ENCODE assay signal across 14 cellular contexts in the genomic region with DNA sequence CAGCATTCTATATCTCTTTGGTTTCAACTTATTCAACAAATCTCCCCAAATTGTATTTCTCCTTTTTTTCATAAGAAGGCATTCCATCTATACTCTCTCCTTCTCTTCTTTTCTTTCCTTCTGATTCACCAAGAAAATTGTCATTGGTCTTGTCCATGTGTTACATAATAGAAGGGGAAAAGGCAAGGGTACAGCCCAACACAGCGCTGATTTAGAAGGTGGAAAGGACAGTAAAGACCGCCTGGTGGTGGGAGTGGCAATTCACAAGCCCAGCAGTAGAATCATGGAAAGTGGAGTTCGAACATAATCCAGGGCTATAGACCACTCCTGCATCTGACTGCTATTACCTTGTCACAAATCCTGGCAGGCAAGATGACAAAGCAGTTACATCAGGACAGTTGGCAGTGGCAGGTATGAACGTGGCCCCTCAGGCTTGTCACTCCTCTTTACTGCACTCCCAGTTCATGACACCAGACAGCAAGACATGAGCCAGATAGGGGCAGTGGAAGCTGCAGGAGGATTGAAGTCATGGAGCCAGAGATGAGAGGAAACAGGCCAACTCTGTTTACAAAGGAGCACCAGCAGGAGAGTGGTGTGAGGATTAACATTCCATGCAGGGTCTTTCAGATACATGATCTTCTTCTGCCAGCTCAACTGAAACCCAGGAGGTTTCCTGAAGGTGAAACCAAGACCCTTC. TPM values are rescaled to one million over a fixed set of nuclear protein-coding genes. Genes with fewer than 3 reads are reported as not detected.
DNase-seq lines count a peak whose midpoint lies in the region; ATAC-seq and FAIRE-seq lines count a peak whose summit lies in the region.
"Had no signal": no experiment of that assay in that cellular context is flagged by ENCODE, and none has a peak within 500 bp of the region (broad histone marks: within the 10 kb centered on the region; RNA-seq: fewer than 3 reads in every experiment).

No MANE protein-coding gene starts in this region.

- peaks cover 25% of the 10 kb centered on the region for H3K36me3 Mint-ChIP-seq in activated CD4-positive, alpha-beta memory T cell treated with anti-CD3 and anti-CD28 coated beads for 36 hours
- peaks cover 23% of the 10 kb centered on the region for H3K36me3 Mint-ChIP-seq in activated CD4-positive, alpha-beta memory T cell treated with anti-CD3 and anti-CD28 coated beads, Interleukin-2, amount 10 ng/mL, durations not matched to agents 7 days and 5 days (ENCODE audit: low read depth)
- H3K36me3 Mint-ChIP-seq in immature natural killer cell: peaks cover 0 to 9% (median 8%) of the 10 kb centered on the region in 3 donors
- peaks cover 54% of the 10 kb centered on the region for H3K36me3 Mint-ChIP-seq in stimulated activated memory B cell treated with anti-CD40 and anti-IgM and Interleukin-4, amounts not matched to agents 10 μg/mL and 1 μg/mL and 100 μg/mL, for 72 hours

- CTCF ChIA-PET in activated CD4-positive, alpha-beta memory T cell treated with anti-CD3 and anti-CD28 coated beads for 36 hours (lab: Charles Lee): interaction anchor here (1.8 to 11.1 kb wide), 4 partner anchors 12 to 166 kb away, joined by 5 to 270 read pairs (median 92); no protein-coding TSS in a partner anchor
- CTCF ChIA-PET in activated CD4-positive, alpha-beta memory T cell treated with anti-CD3 and anti-CD28 coated beads, Interleukin-2, amount 10 ng/mL, durations not matched to agents 7 days and 5 days (lab: Charles Lee): interaction anchor here (0.8 to 9.7 kb wide), 3 partner anchors 80 to 160 kb away, joined by 3 to 182 read pairs (median 53); no protein-coding TSS in a partner anchor

- no peaks in the 10 kb centered on the region for H3K27me3 Mint-ChIP-seq in activated CD4-positive, alpha-beta memory T cell treated with anti-CD3 and anti-CD28 coated beads for 36 hours
- no peaks in the 10 kb centered on the region for H3K27me3 Mint-ChIP-seq in activated CD4-positive, alpha-beta memory T cell treated with anti-CD3 and anti-CD28 coated beads, Interleukin-2, amount 10 ng/mL, durations not matched to agents 7 days and 5 days
- peaks cover 14 to 36% (median 30%) of the 10 kb centered on the region in 3 donors for H3K27me3 Mint-ChIP-seq in immature natural killer cell (ENCODE audit: low read depth in 3 of 3)
- H3K27me3 Mint-ChIP-seq in stimulated activated memory B cell treated with anti-CD40 and anti-IgM and Interleukin-4, amounts not matched to agents 10 μg/mL and 1 μg/mL and 100 μg/mL, for 72 hours: no peaks in the 10 kb centered on the region

- no peaks in the 10 kb centered on the region for H3K9me3 Mint-ChIP-seq in activated CD4-positive, alpha-beta memory T cell treated with anti-CD3 and anti-CD28 coated beads for 36 hours
- no peaks in the 10 kb centered on the region for H3K9me3 Mint-ChIP-seq in activated CD4-positive, alpha-beta memory T cell treated with anti-CD3 and anti-CD28 coated beads, Interleukin-2, amount 10 ng/mL, durations not matched to agents 7 days and 5 days
- H3K9me3 Mint-ChIP-seq in immature natural killer cell: peaks cover 0 to 2% (median 0%) of the 10 kb centered on the region in 6 donors
- H3K9me3 Mint-ChIP-seq in stimulated activated memory B cell treated with anti-CD40 and anti-IgM and Interleukin-4, amounts not matched to agents 10 μg/mL and 1 μg/mL and 100 μg/mL, for 72 hours: no peaks in the 10 kb centered on the region

- no peak for ATAC-seq in stimulated activated memory B cell treated with anti-CD40 and anti-IgM and Interleukin-4, amounts not matched to agents 10 μg/mL and 1 μg/mL and 100 μg/mL, for 72 hours
- ATAC-seq: A549; activated naive CD4-positive, alpha-beta T cell treated with anti-CD3 and anti-CD28 coated beads, Interleukin-2, amount 50 U/mL, for 72 hours had no signal

- peaks cover 40% of the 10 kb centered on the region for H3K4me1 Mint-ChIP-seq in activated CD4-positive, alpha-beta memory T cell treated with anti-CD3 and anti-CD28 coated beads for 36 hours (ENCODE audit: low read depth)
- peaks cover 37% of the 10 kb centered on the region for H3K4me1 Mint-ChIP-seq in activated CD4-positive, alpha-beta memory T cell treated with anti-CD3 and anti-CD28 coated beads, Interleukin-2, amount 10 ng/mL, durations not matched to agents 7 days and 5 days
- H3K4me1 Mint-ChIP-seq in immature natural killer cell: peaks cover 28 to 29% of the 10 kb centered on the region in 2 donors
- H3K4me1 Mint-ChIP-seq in stimulated activated memory B cell treated with anti-CD40 and anti-IgM and Interleukin-4, amounts not matched to agents 10 μg/mL and 1 μg/mL and 100 μg/mL, for 72 hours: peaks cover 47% of the 10 kb centered on the region

- intact Hi-C loops in activated CD4-positive, alpha-beta memory T cell treated with anti-CD3 and anti-CD28 coated beads for 36 hours (cut with micrococcal nuclease): loop anchor here (5.0 kb wide), 1 partner anchor 1282 kb away; no protein-coding TSS in a partner anchor

- POLR2A ChIA-PET in activated CD4-positive, alpha-beta memory T cell treated with anti-CD3 and anti-CD28 coated beads for 36 hours (lab: Charles Lee): interaction anchor here (0.7 to 1.3 kb wide), 2 partner anchors 41 to 53 kb away, joined by 3 read pairs; no protein-coding TSS in a partner anchor
- POLR2A ChIA-PET in activated CD4-positive, alpha-beta memory T cell treated with anti-CD3 and anti-CD28 coated beads, Interleukin-2, amount 10 ng/mL, durations not matched to agents 7 days and 5 days (lab: Charles Lee): interaction anchor here (2.4 to 4.0 kb wide), 2 partner anchors 69 to 149 kb away, joined by 7 to 42 read pairs; no protein-coding TSS in a partner anchor

- no peak for DNase-seq in activated CD4-positive, alpha-beta memory T cell treated with anti-CD3 and anti-CD28 coated beads for 36 hours
- no peak for DNase-seq in activated CD4-positive, alpha-beta memory T cell treated with anti-CD3 and anti-CD28 coated beads, Interleukin-2, amount 10 ng/mL, durations not matched to agents 7 days and 5 days
- DNase-seq in immature natural killer cell (no peak), superior temporal gyrus (ENCODE audit: extremely low spot score) (no peak), COR-L47 (lab: John Stamatoyannopoulos, UW) (no peak)
- DNase-seq in effector CD4-positive, alpha-beta T cell: no peak
- DNase-seq: activated CD4-positive, alpha-beta T cell treated with anti-CD3 and anti-CD28 coated beads for 48 hours; cortex of kidney; NCI-H1436; NCI-H526 had no signal

- H3K27ac Mint-ChIP-seq in activated CD4-positive, alpha-beta memory T cell treated with anti-CD3 and anti-CD28 coated beads for 36 hours: peak overlapping the region; percentile 2
- no peak overlapping the region for H3K27ac Mint-ChIP-seq in activated CD4-positive, alpha-beta memory T cell treated with anti-CD3 and anti-CD28 coated beads, Interleukin-2, amount 10 ng/mL, durations not matched to agents 7 days and 5 days
- peak overlapping the region in 5 of 6 donors; percentile 91 to 97 (median 94) for H3K27ac Mint-ChIP-seq in immature natural killer cell
- H3K27ac Mint-ChIP-seq in stimulated activated memory B cell treated with anti-CD40 and anti-IgM and Interleukin-4, amounts not matched to agents 10 μg/mL and 1 μg/mL and 100 μg/mL, for 72 hours: peak overlapping the region; percentile 93

- FAIRE-seq in TTC549 (lab: Jason Lieb, UNC): peak; percentile 67
- FAIRE-seq: A549 had no signal

- H3K4me3 Mint-ChIP-seq in activated CD4-positive, alpha-beta memory T cell treated with anti-CD3 and anti-CD28 coated beads for 36 hours: peak overlapping the region; percentile 3
- H3K4me3 Mint-ChIP-seq in activated CD4-positive, alpha-beta memory T cell treated with anti-CD3 and anti-CD28 coated beads, Interleukin-2, amount 10 ng/mL, durations not matched to agents 7 days and 5 days: no peak overlapping the region
- peak overlapping the region in 3 of 5 donors; percentile 1 to 28 (median 25) for H3K4me3 Mint-ChIP-seq in immature natural killer cell
- H3K4me3 Mint-ChIP-seq in stimulated activated memory B cell treated with anti-CD40 and anti-IgM and Interleukin-4, amounts not matched to agents 10 μg/mL and 1 μg/mL and 100 μg/mL, for 72 hours: no peak overlapping the region

RNA-seq across cellular contexts. Expression of gene TNFAIP3, which starts 2.1 kb away (rescaled TPM):
- total RNA-seq in activated CD4-positive, alpha-beta memory T cell treated with anti-CD3 and anti-CD28 coated beads for 36 hours: 100 to 1,000 TPM; 259 to 267 TPM
- total RNA-seq in activated CD4-positive, alpha-beta memory T cell treated with anti-CD3 and anti-CD28 coated beads, Interleukin-2, amount 10 ng/mL, durations not matched to agents 7 days and 5 days: 100 to 1,000 TPM; 143 to 144 TPM
- 100 to 1,000 TPM in 2 of 3 donors, 10 to 100 TPM in 1; 55.8 to 118 (median 117) TPM for polyA plus RNA-seq in immature natural killer cell

Comparison
In these comparisons a context has a peak if more than half of its experiments do, and no peak if none do; other contexts are left out.
1. H3K4me3 Mint-ChIP-seq: peak in activated CD4-positive, alpha-beta memory T cell treated with anti-CD3 and anti-CD28 coated beads for 36 hours (single experiment) and immature natural killer cell (3 of 5); none in activated CD4-positive, alpha-beta memory T cell treated with anti-CD3 and anti-CD28 coated beads, Interleukin-2, amount 10 ng/mL, durations not matched to agents 7 days and 5 days (single experiment) and stimulated activated memory B cell treated with anti-CD40 and anti-IgM and Interleukin-4, amounts not matched to agents 10 μg/mL and 1 μg/mL and 100 μg/mL, for 72 hours (single experiment).